18 cellular contexts compared by ENCODE assay signal in the genomic region with DNA sequence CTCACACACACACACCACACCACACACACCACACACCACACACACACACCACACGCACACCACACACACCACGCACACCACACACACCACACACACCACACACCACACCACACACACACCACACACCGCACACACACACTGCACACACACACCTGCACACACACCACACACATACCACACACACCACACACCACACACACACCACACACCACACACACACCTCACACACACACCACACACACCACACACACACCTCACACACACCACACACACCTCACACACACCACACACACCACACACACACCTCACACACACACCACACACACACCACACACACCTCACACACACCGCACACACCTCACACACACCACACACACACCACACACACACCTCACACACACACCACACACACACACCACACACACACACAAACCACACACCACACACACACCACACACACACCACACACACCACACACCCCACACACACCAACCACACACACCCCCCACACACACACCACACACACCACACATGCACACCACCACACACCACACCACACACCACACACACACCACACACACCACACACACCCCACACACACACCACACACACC.
DNase-seq lines count a peak whose midpoint lies in the region; ATAC-seq, FAIRE-seq and TF ChIP-seq lines count a peak whose summit lies in the region.
"Had no signal": no experiment of that assay in that cellular context is flagged by ENCODE, and none has a peak within 500 bp of the region (broad histone marks: within the 10 kb centered on the region; RNA-seq: fewer than 3 reads in every experiment).

No MANE protein-coding gene starts in this region.

- H3K27me3 ChIP-seq in HCT116 (ENCODE audit: insufficient read depth, low read length): no peaks in the 10 kb centered on the region
- H3K27me3 ChIP-seq in H1 (replicated peaks in 1 of 4; ENCODE audit: control insufficient read depth in 3 of 4, extremely low read depth in 1 of 4, insufficient read depth in 3 of 4, low read length in 3 of 4): no peaks in the 10 kb centered on the region; a peak in 1 of 7 replicates
- H3K27me3 ChIP-seq: BLaER1 treated with 17β-estradiol and CSF1 and Interleukin-3, amounts not matched to agents 10 nM and 100 nM had no signal

- peak overlapping the region; percentile 3; the same call in 1 of the 2 replicates for H3K27ac ChIP-seq in HCT116 (ENCODE audit: low read depth, low read length)
- no peak overlapping the region for H3K27ac ChIP-seq in H1 (ENCODE audit: low read depth, low read length)
- H3K27ac ChIP-seq: BLaER1 treated with 17β-estradiol and CSF1 and Interleukin-3, amounts not matched to agents 10 nM and 100 nM had no signal

- H3K4me3 Mint-ChIP-seq in activated CD8-positive, alpha-beta memory T cell treated with anti-CD3 and anti-CD28 coated beads, Interleukin-2, amount 10 ng/mL, durations not matched to agents 7 days and 5 days: no peak overlapping the region
- H3K4me3 Mint-ChIP-seq in stimulated activated memory B cell treated with anti-CD40 and anti-IgM and Interleukin-4, amounts not matched to agents 10 μg/mL and 1 μg/mL and 100 μg/mL, for 72 hours: no peak overlapping the region
- H3K4me3 Mint-ChIP-seq: CD8-positive, alpha-beta T cell had no signal

- no peak overlapping the region; the same call in 1 of the 2 replicates for H4K8ac ChIP-seq in H1 (ENCODE audit: extremely low read depth, insufficient read depth, low read length)

- no peak overlapping the region for H3K27ac Mint-ChIP-seq in activated CD8-positive, alpha-beta memory T cell treated with anti-CD3 and anti-CD28 coated beads, Interleukin-2, amount 10 ng/mL, durations not matched to agents 7 days and 5 days
- peak overlapping the region; percentile 8 for H3K27ac Mint-ChIP-seq in stimulated activated memory B cell treated with anti-CD40 and anti-IgM and Interleukin-4, amounts not matched to agents 10 μg/mL and 1 μg/mL and 100 μg/mL, for 72 hours
- H3K27ac Mint-ChIP-seq: CD8-positive, alpha-beta T cell had no signal

- peak overlapping the region; percentile 92; the same call in 1 of the 2 replicates for H2BK15ac ChIP-seq in H1 (ENCODE audit: low read length)

- 60% methylated on average over 1 of the region's 4 CpGs; no CpG with 5 or more reads in 1 of the 2 experiments for WGBS in H1 (ENCODE audit: extremely low coverage in 1 of 2, insufficient coverage in 1 of 2, insufficient read length in 1 of 2, insufficient replicate concordance in 2 of 2, low coverage in 1 of 2, low lambda C conversion rate in 2 of 2, missing lambda C conversion rate in 1 of 2), 2 experiments

- no peak overlapping the region for H2BK120ac ChIP-seq in H1 (replicated peaks; ENCODE audit: low read depth, low read length)

- H3K4me1 Mint-ChIP-seq in activated CD8-positive, alpha-beta memory T cell treated with anti-CD3 and anti-CD28 coated beads, Interleukin-2, amount 10 ng/mL, durations not matched to agents 7 days and 5 days: no peaks in the 10 kb centered on the region
- peaks cover 5% of the 10 kb centered on the region for H3K4me1 Mint-ChIP-seq in stimulated activated memory B cell treated with anti-CD40 and anti-IgM and Interleukin-4, amounts not matched to agents 10 μg/mL and 1 μg/mL and 100 μg/mL, for 72 hours

- no peak overlapping the region for H3K23ac ChIP-seq in H1 (ENCODE audit: insufficient read length)

- TF ChIP-seq EP300 in H1 (IDR thresholded peaks at IDR 0.05; ENCODE audit: borderline replicate concordance in 1 of 2, low read depth in 2 of 2, low read length in 2 of 2): no peak

- POLR2A ChIA-PET in HCT116 (lab: Charles Lee) (no interaction called here), H1 (lab: Charles Lee; ENCODE audit: partially characterized antibody) (interaction anchor here (1.0 kb wide), 1 partner anchor 175 kb away, joined by 3 read pairs; no protein-coding TSS in a partner anchor)

- H3K27me3 Mint-ChIP-seq in activated CD8-positive, alpha-beta memory T cell treated with anti-CD3 and anti-CD28 coated beads, Interleukin-2, amount 10 ng/mL, durations not matched to agents 7 days and 5 days: peaks cover 7% of the 10 kb centered on the region
- peaks cover 33% of the 10 kb centered on the region for H3K27me3 Mint-ChIP-seq in stimulated activated memory B cell treated with anti-CD40 and anti-IgM and Interleukin-4, amounts not matched to agents 10 μg/mL and 1 μg/mL and 100 μg/mL, for 72 hours

- peak overlapping the region; percentile 99 for H3K56ac ChIP-seq in H1 (replicated peaks; ENCODE audit: insufficient read length, low read depth, low read length)

- no peak for DNase-seq in HCT116 (ENCODE audit: low read depth, low spot score)
- peak; percentile 32 for DNase-seq in activated CD8-positive, alpha-beta memory T cell treated with anti-CD3 and anti-CD28 coated beads, Interleukin-2, amount 10 ng/mL, durations not matched to agents 7 days and 5 days
- DNase-seq in H1 (ENCODE audit: low read depth in 1 of 2, low spot score in 2 of 2): no peak
- DNase-seq in NOMO-1 treated with dmso at 0.1 percent for 144 hours (lab: John Stamatoyannopoulos, UW; ENCODE audit: unreplicated experiment): no peak
- DNase-seq: Calu3; CD8-positive, alpha-beta T cell; EL; GOT3; NCI-H1105 treated with DMSO at 0.1 percent for 48 hours; NCI-H1694; NCI-H510A treated with DMSO at 0.1 percent for 48 hours; NCI-H774; PC-3; SIG-M5 had no signal

- no peak overlapping the region for H2BK20ac ChIP-seq in H1 (ENCODE audit: low read length)

- no TSS peak for BruUV-seq in HCT116 (replicated peaks; lab: Mats Ljungman, UMichigan)

- H3K9me2 ChIP-seq in HCT116 (ENCODE audit: insufficient read depth): no peaks in the 10 kb centered on the region

- no peak for FAIRE-seq in H1 (lab: Jason Lieb, UNC)

- H3K9ac ChIP-seq in HCT116 (ENCODE audit: low read length): no peak overlapping the region
- no peak overlapping the region for H3K9ac ChIP-seq in H1 (replicated peaks in 1 of 4; ENCODE audit: extremely low read depth in 1 of 4, low read depth in 3 of 4, low read length in 3 of 4)
- H3K9ac ChIP-seq: BLaER1 treated with 17β-estradiol and CSF1 and Interleukin-3, amounts not matched to agents 10 nM and 100 nM had no signal

- H2AK5ac ChIP-seq in H1 (ENCODE audit: low read depth, low read length): peak overlapping the region; percentile 18; the same call in 1 of the 2 replicates

- TF ChIP-seq RAD21 in HCT116 (IDR thresholded peaks at IDR 0.05; ENCODE audit: low read depth): no peak
- TF ChIP-seq RAD21 in H1 (IDR thresholded peaks at IDR 0.05 in 1 of 2, conservative IDR thresholded peaks at IDR 0.05 in 1 of 2; ENCODE audit: low read depth in 2 of 2, low read length in 2 of 2): no peak

- no peaks in the 10 kb centered on the region for H4K20me1 ChIP-seq in HCT116 (ENCODE audit: insufficient read depth)
- peaks cover 0 to 2% of the 10 kb centered on the region in 2 experiments for H4K20me1 ChIP-seq in H1 (replicated peaks in 1 of 2; ENCODE audit: control insufficient read depth in 1 of 2, insufficient read depth in 2 of 2, low read length in 2 of 2)
- H4K20me1 ChIP-seq: BLaER1 treated with 17β-estradiol and CSF1 and Interleukin-3, amounts not matched to agents 10 nM and 100 nM had no signal

- peaks cover 13% of the 10 kb centered on the region; the same call in 1 of the 2 replicates for H3K23me2 ChIP-seq in H1 (ENCODE audit: low read depth, low read length)

- no peaks in the 10 kb centered on the region for H3K79me2 ChIP-seq in HCT116 (ENCODE audit: insufficient read depth, low read length)
- no peaks in the 10 kb centered on the region for H3K79me2 ChIP-seq in H1 (ENCODE audit: control insufficient read depth in 1 of 2, insufficient read depth in 2 of 2, low read length in 2 of 2)

- H3K4me1 ChIP-seq in HCT116 (ENCODE audit: control insufficient read depth in 1 of 2, insufficient read depth in 2 of 2, low read length in 2 of 2) (no peaks in the 10 kb centered on the region), H1 (replicated peaks in 1 of 4; ENCODE audit: control insufficient read depth in 3 of 4, insufficient read depth in 4 of 4, low read length in 3 of 4) (no peaks in the 10 kb centered on the region; a peak in 1 of 7 replicates)

- H4K91ac ChIP-seq in H1 (replicated peaks; ENCODE audit: insufficient read length, low read length): no peak overlapping the region

- no peak for TF ChIP-seq CTCF in HCT116 (IDR thresholded peaks at IDR 0.05 in 2 of 3, conservative IDR thresholded peaks at IDR 0.05 in 1 of 3; ENCODE audit: borderline replicate concordance in 1 of 3, insufficient read depth in 1 of 3, low read depth in 2 of 3, low read length in 2 of 3)
- no peak for TF ChIP-seq CTCF in H1 (IDR thresholded peaks at IDR 0.05; ENCODE audit: control extremely low read depth in 1 of 3, insufficient read depth in 1 of 3, low read depth in 1 of 3, low read length in 3 of 3)

- H3K4me3 ChIP-seq in HCT116 (replicated peaks in 1 of 2; ENCODE audit: low read depth in 1 of 2, low read length in 2 of 2): no peak overlapping the region
- no peak overlapping the region for H3K4me3 ChIP-seq in H1 (ENCODE audit: extremely low read depth in 1 of 4, insufficient read depth in 2 of 4, low read depth in 3 of 4, low read length in 4 of 4)
- H3K4me3 ChIP-seq: BLaER1 treated with 17β-estradiol and CSF1 and Interleukin-3, amounts not matched to agents 10 nM and 100 nM had no signal

- no peak for ATAC-seq in HCT116
- ATAC-seq in activated CD8-positive, alpha-beta memory T cell treated with anti-CD3 and anti-CD28 coated beads, Interleukin-2, amount 10 ng/mL, durations not matched to agents 7 days and 5 days: no peak
- ATAC-seq in stimulated activated memory B cell treated with anti-CD40 and anti-IgM and Interleukin-4, amounts not matched to agents 10 μg/mL and 1 μg/mL and 100 μg/mL, for 72 hours: no peak
- no peak for ATAC-seq in SK-N-SH treated with all-trans-retinoic acid at 6 μM for 48 hours
- no peak for ATAC-seq in HG03469 (IDR thresholded peaks at IDR 0.05; ENCODE audit: unreplicated experiment)
- ATAC-seq: CD8-positive, alpha-beta T cell; PC-3 had no signal

- peak overlapping the region; percentile 68; the same call in 1 of the 2 replicates for H2BK12ac ChIP-seq in H1 (ENCODE audit: low read depth, low read length)

- H4K5ac ChIP-seq in H1 (ENCODE audit: insufficient read length, low read depth, low read length): no peak overlapping the region

- RAD21 ChIA-PET in HCT116 (lab: Charles Lee; ENCODE audit: low non-redundant PET in 1 of 2, low total read pairs in 2 of 2, uncharacterized antibody in 2 of 2, unreplicated experiment in 2 of 2): no interaction called here

- H2BK5ac ChIP-seq in H1 (ENCODE audit: low read depth, low read length): peak overlapping the region; percentile 35; the same call in 1 of the 2 replicates

- H3K9me3 ChIP-seq in HCT116 (ENCODE audit: control insufficient read depth in 1 of 2, insufficient read depth in 1 of 2, low read depth in 1 of 2, low read length in 2 of 2) (no peaks in the 10 kb centered on the region; a peak in 1 of 4 replicates), H1 (ENCODE audit: insufficient read depth in 2 of 2, low read depth in 1 of 2, low read length in 1 of 2) (no peaks in the 10 kb centered on the region)

- CTCF ChIA-PET in HCT116 (lab: Charles Lee): interaction anchor here (2.2 kb wide), 1 partner anchor 173 kb away, joined by 11 read pairs; no protein-coding TSS in a partner anchor
- CTCF ChIA-PET in activated CD8-positive, alpha-beta memory T cell treated with anti-CD3 and anti-CD28 coated beads, Interleukin-2, amount 10 ng/mL, durations not matched to agents 7 days and 5 days (lab: Charles Lee): interaction anchor here (1.1 kb wide), 1 partner anchor 12 kb away, joined by 5 read pairs; no protein-coding TSS in a partner anchor
- CTCF ChIA-PET in H1 (lab: Charles Lee; ENCODE audit: partially characterized antibody): interaction anchor here (0.8 to 6.6 kb wide), 15 partner anchors 11 to 257 kb away, joined by 3 to 153 read pairs (median 3); no protein-coding TSS in a partner anchor

- no peak overlapping the region for H3K4me2 ChIP-seq in HCT116 (ENCODE audit: low read length)
- H3K4me2 ChIP-seq in H1 (ENCODE audit: insufficient read depth in 1 of 2, low read depth in 2 of 2, low read length in 2 of 2): no peak overlapping the region
- H3K4me2 ChIP-seq: BLaER1 treated with 17β-estradiol and CSF1 and Interleukin-3, amounts not matched to agents 10 nM and 100 nM had no signal

- intact Hi-C loops in HCT116 (cut with micrococcal nuclease): no loop called here

- peaks cover 3% of the 10 kb centered on the region for H3K36me3 Mint-ChIP-seq in activated CD8-positive, alpha-beta memory T cell treated with anti-CD3 and anti-CD28 coated beads, Interleukin-2, amount 10 ng/mL, durations not matched to agents 7 days and 5 days
- no peaks in the 10 kb centered on the region for H3K36me3 Mint-ChIP-seq in stimulated activated memory B cell treated with anti-CD40 and anti-IgM and Interleukin-4, amounts not matched to agents 10 μg/mL and 1 μg/mL and 100 μg/mL, for 72 hours
- H3K36me3 Mint-ChIP-seq: CD8-positive, alpha-beta T cell had no signal

- no peaks in the 10 kb centered on the region for H3K79me1 ChIP-seq in H1 (ENCODE audit: low read depth, low read length)

- no peak overlapping the region for H3K4ac ChIP-seq in H1 (replicated peaks; ENCODE audit: insufficient read length, low read depth, low read length)

- no peak overlapping the region for H3K14ac ChIP-seq in H1 (ENCODE audit: insufficient read length)

- H2AFZ ChIP-seq in HCT116 (ENCODE audit: low read depth, low read length, poor library complexity, severe bottlenecking): no peak overlapping the region
- no peak overlapping the region for H2AFZ ChIP-seq in H1 (ENCODE audit: low read length)

- no peak overlapping the region for H3K18ac ChIP-seq in H1 (ENCODE audit: extremely low read depth, low read length)

- TF ChIP-seq POLR2A in HCT116 (IDR thresholded peaks at IDR 0.05; ENCODE audit: borderline replicate concordance, extremely low read depth, insufficient read depth, insufficient read length): no peak
- TF ChIP-seq POLR2A in H1 (IDR thresholded peaks at IDR 0.05; ENCODE audit: control extremely low read depth in 1 of 2, low read depth in 2 of 2, low read length in 2 of 2): no peak

- H3K36me3 ChIP-seq in HCT116 (ENCODE audit: control insufficient read depth in 1 of 2, insufficient read depth in 2 of 2, low read length in 2 of 2) (no peaks in the 10 kb centered on the region), H1 (ENCODE audit: control insufficient read depth in 2 of 4, insufficient read depth in 4 of 4, low read length in 3 of 4) (no peaks in the 10 kb centered on the region)
- H3K36me3 ChIP-seq: BLaER1 treated with 17β-estradiol and CSF1 and Interleukin-3, amounts not matched to agents 10 nM and 100 nM had no signal

- peaks cover 2% of the 10 kb centered on the region for H3K9me3 Mint-ChIP-seq in activated CD8-positive, alpha-beta memory T cell treated with anti-CD3 and anti-CD28 coated beads, Interleukin-2, amount 10 ng/mL, durations not matched to agents 7 days and 5 days (ENCODE audit: low read depth)
- no peaks in the 10 kb centered on the region for H3K9me3 Mint-ChIP-seq in stimulated activated memory B cell treated with anti-CD40 and anti-IgM and Interleukin-4, amounts not matched to agents 10 μg/mL and 1 μg/mL and 100 μg/mL, for 72 hours
